6 cellular contexts compared by ENCODE assay signal in the genomic region with DNA sequence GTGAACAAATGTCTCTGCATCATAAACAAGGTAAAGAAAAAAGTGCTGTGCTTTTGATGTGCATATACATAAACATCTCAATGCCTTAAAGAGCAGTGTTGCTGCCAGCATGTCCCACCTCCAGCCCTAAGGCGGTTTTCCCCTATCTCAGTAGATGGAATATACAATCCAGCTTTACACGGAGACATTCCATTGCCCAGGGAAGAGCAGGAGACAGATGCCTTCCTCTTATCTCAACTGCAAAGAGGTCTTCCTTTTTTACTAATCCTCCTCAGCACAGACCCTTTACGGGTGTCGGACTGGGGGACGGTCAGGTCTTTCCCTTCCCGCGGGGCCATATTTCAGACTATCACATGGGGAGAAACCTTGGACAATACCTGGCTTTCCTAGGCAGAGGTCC. TPM values are rescaled to one million over a fixed set of nuclear protein-coding genes. Genes with fewer than 3 reads are reported as not detected.
A peak's percentile ranks its signal among the peaks of the same experiment; 100 is the strongest.
DNase-seq lines count a peak whose midpoint lies in the region; TF ChIP-seq lines count a peak whose summit lies in the region.
"Not testable (repeated sequence)": the region's sequence is repeated elsewhere in the genome, so short reads cannot be mapped to it uniquely, and the experiment has no call there.

No MANE protein-coding gene starts in this region.

- not testable (repeated sequence) for H4K8ac ChIP-seq in H9 (replicated peaks; ENCODE audit: insufficient read length, low read depth, low read length)

- not testable (repeated sequence) for H3K27me3 ChIP-seq in H9 (ENCODE audit: insufficient read depth, low read length); HUES64 (ENCODE audit: insufficient read depth, low read length); WERI-Rb-1 (ENCODE audit: insufficient read depth, low read depth, severe bottlenecking); neural progenitor cell

- H4K91ac ChIP-seq in H9 (ENCODE audit: insufficient read length, low read depth, low read length): not testable (repeated sequence)

- not testable (repeated sequence) for H2AFZ ChIP-seq in H9 (ENCODE audit: low read length); neural progenitor cell (replicated peaks)

- peaks cover 34 to 35% of the 10 kb centered on the region in 2 experiments for H3K4me1 Mint-ChIP-seq in H9
- H3K4me1 Mint-ChIP-seq in glutamatergic neuron (ENCODE audit: low read depth, unreplicated experiment); neural progenitor cell; type B pancreatic cell (ENCODE audit: unreplicated experiment): not testable (repeated sequence)

- not testable (repeated sequence) for H3K79me2 ChIP-seq in H9 (ENCODE audit: insufficient read depth, low read length)
- peaks cover 85% of the 10 kb centered on the region for H3K79me2 ChIP-seq in neural progenitor cell (ENCODE audit: low read depth)

- H3K23me2 ChIP-seq in H9 (ENCODE audit: insufficient read length, low read depth, low read length, poor library complexity, severe bottlenecking): not testable (repeated sequence)

- WGBS in H9 (ENCODE audit: extremely low coverage, insufficient read length, low lambda C conversion rate): no CpG with 5 or more reads among the region's 7 CpGs
- 68% methylated on average over 7 of the region's 7 CpGs for WGBS in HUES64

- H3K36me3 ChIP-seq in HUES64 (ENCODE audit: insufficient read depth, low read length) (peaks cover 99% of the 10 kb centered on the region), WERI-Rb-1 (peaks cover 95% of the 10 kb centered on the region), neural progenitor cell (peaks cover 66% of the 10 kb centered on the region)

- H3K9me3 Mint-ChIP-seq in H9; glutamatergic neuron (ENCODE audit: unreplicated experiment); type B pancreatic cell: not testable (repeated sequence)
- H3K9me3 Mint-ChIP-seq in neural progenitor cell: peaks cover 80% of the 10 kb centered on the region

- H3K36me3 Mint-ChIP-seq in H9 (ENCODE audit: insufficient read depth in 1 of 3, low read depth in 3 of 3) (peaks cover 61 to 95% (median 86%) of the 10 kb centered on the region in 3 experiments), glutamatergic neuron (ENCODE audit: unreplicated experiment) (peaks cover 50% of the 10 kb centered on the region), neural progenitor cell (peaks cover 89% of the 10 kb centered on the region), type B pancreatic cell (peaks cover 78% of the 10 kb centered on the region)

- not testable (repeated sequence) for H3K9ac ChIP-seq in H9 (ENCODE audit: extremely low read depth, insufficient read length, low read length); neural progenitor cell
- H3K9ac ChIP-seq in HUES64 (ENCODE audit: low read depth, low read length): 0 out of 2 replicates have a peak overlapping the region, but pooled peaks have one; percentile 41

- peaks cover 41% of the 10 kb centered on the region for H3F3A ChIP-seq in neural progenitor cell (ENCODE audit: low read depth)

- not testable (repeated sequence) for H3K4me1 ChIP-seq in H9 (ENCODE audit: insufficient read depth, low read length); neural progenitor cell
- peaks cover 15% of the 10 kb centered on the region for H3K4me1 ChIP-seq in HUES64 (ENCODE audit: insufficient read depth, low read length)

- not testable (repeated sequence) for H2BK20ac ChIP-seq in H9 (ENCODE audit: low read depth, low read length, poor library complexity, severe bottlenecking)

- H3K9me3 ChIP-seq in H9 (ENCODE audit: control insufficient read depth, low read depth, low read length); WERI-Rb-1 (ENCODE audit: severe bottlenecking); neural progenitor cell (ENCODE audit: low read depth): not testable (repeated sequence)
- peaks cover 13% of the 10 kb centered on the region; the same call in 1 of the 2 replicates for H3K9me3 ChIP-seq in HUES64 (ENCODE audit: insufficient read depth, low read depth, low read length)

- H3K27ac Mint-ChIP-seq in H9 (peak overlapping the region; percentile 89 to 98 (median 91)), glutamatergic neuron (ENCODE audit: unreplicated experiment) (peak overlapping the region; percentile 62)
- H3K27ac Mint-ChIP-seq in neural progenitor cell, type B pancreatic cell: not testable (repeated sequence)

- not testable (repeated sequence) for H2AK5ac ChIP-seq in H9 (ENCODE audit: insufficient read length, low read length)

- not testable (repeated sequence) for H3K18ac ChIP-seq in H9 (ENCODE audit: insufficient read length, low read depth, low read length)

- not testable (repeated sequence) for H3K4me3 ChIP-seq in HUES64 (ENCODE audit: low read length); WERI-Rb-1 (ENCODE audit: low read depth, low read length); neural progenitor cell

- not testable (repeated sequence) for H3K56ac ChIP-seq in H9 (ENCODE audit: insufficient read length, low read depth, low read length)

- DNase-seq in H9; WERI-Rb-1; glutamatergic neuron; neural progenitor cell (ENCODE audit: low spot score): not testable (repeated sequence)
- DNase-seq in type B pancreatic cell (ENCODE audit: extremely low spot score, unreplicated experiment): peak; percentile 1

- not testable (repeated sequence) for H4K20me1 ChIP-seq in H9 (ENCODE audit: control insufficient read depth, insufficient read depth, insufficient read length)
- H4K20me1 ChIP-seq in neural progenitor cell (ENCODE audit: low read depth): peaks cover 49% of the 10 kb centered on the region

- H3K79me1 ChIP-seq in H9 (ENCODE audit: insufficient read depth, low read depth, low read length, poor library complexity, severe bottlenecking): peaks cover 15% of the 10 kb centered on the region

- TF ChIP-seq CTCF in H9 (conservative IDR thresholded peaks at IDR 0.05); WERI-Rb-1 (IDR thresholded peaks at IDR 0.05; ENCODE audit: low read depth, low read length); glutamatergic neuron (IDR thresholded peaks at IDR 0.05; ENCODE audit: partially characterized antibody, unreplicated experiment); neural progenitor cell (IDR thresholded peaks at IDR 0.05); type B pancreatic cell (conservative IDR thresholded peaks at IDR 0.05): not testable (repeated sequence)

- H3K4me3 Mint-ChIP-seq in H9: peak overlapping the region; percentile 34 to 43; a peak in 3 of 5 replicates
- H3K4me3 Mint-ChIP-seq in glutamatergic neuron (ENCODE audit: unreplicated experiment); type B pancreatic cell: not testable (repeated sequence)
- peak overlapping the region; percentile 52 for H3K4me3 Mint-ChIP-seq in neural progenitor cell

- H2BK12ac ChIP-seq in H9 (ENCODE audit: insufficient read length, low read depth, low read length): not testable (repeated sequence)

- not testable (repeated sequence) for H3T11ph ChIP-seq in H9 (ENCODE audit: low read length)

- not testable (repeated sequence) for H3K4ac ChIP-seq in H9 (ENCODE audit: low read depth, low read length)

- H3K27me3 Mint-ChIP-seq in H9 (ENCODE audit: low read depth); glutamatergic neuron (ENCODE audit: unreplicated experiment); neural progenitor cell (ENCODE audit: insufficient read depth, low read depth); type B pancreatic cell: not testable (repeated sequence)

- H3K14ac ChIP-seq in H9 (ENCODE audit: insufficient read depth, low read length): not testable (repeated sequence)

- not testable (repeated sequence) for H2BK120ac ChIP-seq in H9 (ENCODE audit: low read depth, low read length, poor library complexity, severe bottlenecking)

- H3K23ac ChIP-seq in H9 (ENCODE audit: insufficient read length, low read depth, low read length): not testable (repeated sequence)

- H2BK15ac ChIP-seq in H9 (ENCODE audit: low read depth, low read length): not testable (repeated sequence)

- not testable (repeated sequence) for H3K4me2 ChIP-seq in H9 (ENCODE audit: insufficient read depth, insufficient read length, low read length); neural progenitor cell

- not testable (repeated sequence) for H4K5ac ChIP-seq in H9 (ENCODE audit: insufficient read length, low read depth, low read length)

- H2BK5ac ChIP-seq in H9 (ENCODE audit: insufficient read length, low read length): not testable (repeated sequence)

- H3K27ac ChIP-seq in H9 (ENCODE audit: insufficient read length, low read depth, low read length); neural progenitor cell: not testable (repeated sequence)
- peak overlapping the region; percentile 63 for H3K27ac ChIP-seq in HUES64 (ENCODE audit: low read depth, low read length)
- H3K27ac ChIP-seq in WERI-Rb-1: peak overlapping the region; percentile 52

RNA-seq across cellular contexts. Expression of a gene that starts 18.7 kb away (rescaled TPM):
- 166 and 167 TPM in 2 replicates for total RNA-seq in H9 (2021)
- 106 TPM for polyA plus RNA-seq in HUES64 (2013, experiment 1 of 2)
- 108 TPM for polyA plus RNA-seq in HUES64 (2013, experiment 2 of 2)
- total RNA-seq in glutamatergic neuron (ENCODE audit: unreplicated experiment): 59.6 TPM
- total RNA-seq in neural progenitor cell (ENCODE audit: low replicate concordance): 167 and 282 TPM in 2 replicates
- total RNA-seq in type B pancreatic cell (ENCODE audit: low replicate concordance): 92.6 and 110 TPM in 2 replicates

RNA-seq across cellular contexts. Expression of a gene that starts 19.2 kb away (rescaled TPM):
- total RNA-seq in H9 (2021) (4.8 and 5.3 TPM in 2 replicates), glutamatergic neuron (ENCODE audit: unreplicated experiment) (5.6 TPM), neural progenitor cell (ENCODE audit: low replicate concordance) (3.1 and 6.2 TPM in 2 replicates), type B pancreatic cell (ENCODE audit: low replicate concordance) (5.6 and 6.8 TPM in 2 replicates)
- 3.2 TPM for polyA plus RNA-seq in HUES64 (2013, experiment 1 of 2)
- 3.6 TPM for polyA plus RNA-seq in HUES64 (2013, experiment 2 of 2)
